ENCODE assay signal across 25 cellular contexts in genomic region chr6:1846611-1847010, GRCh38.
"Had no signal": no experiment of that assay in that cellular context is flagged by ENCODE, and none has a peak within 500 bp of the region (broad histone marks: within the 10 kb centered on the region; RNA-seq: fewer than 3 reads in every experiment).

No MANE protein-coding gene starts in this region.

- H3K4me1 ChIP-seq: colonic mucosa, esophagus muscularis mucosa, esophagus squamous epithelium, foreskin keratinocyte, gastrocnemius medialis, gastroesophageal sphincter had no signal

- H3K4me3 Mint-ChIP-seq: dendritic cell treated with granulocyte-macrophage colony-stimulating factor and Interleukin-4, amounts not matched to agents 40 ng/mL and 50 ng/mL, for 4 days; effector memory CD8-positive, alpha-beta T cell; endodermal cell had no signal

- H3K27ac ChIP-seq: colonic mucosa, coronary artery, dorsolateral prefrontal cortex, epithelial cell of prostate, esophagus muscularis mucosa, esophagus squamous epithelium, foreskin keratinocyte, gastrocnemius medialis, gastroesophageal sphincter, heart left ventricle, heart right ventricle had no signal

- DNase-seq: colonic mucosa; cortex of kidney; dermis blood vessel endothelial cell; dorsolateral prefrontal cortex; effector CD4-positive, alpha-beta T cell; effector CD8-positive, alpha-beta T cell; effector memory CD4-positive, alpha-beta T cell; effector memory CD8-positive, alpha-beta T cell; endodermal cell; erythroblast; esophagus squamous epithelium; foreskin fibroblast; foreskin keratinocyte; foreskin melanocyte; gastrocnemius medialis; glutamatergic neuron; head of caudate nucleus; heart left ventricle; heart right ventricle had no signal

- H3K27me3 ChIP-seq: colonic mucosa, dorsolateral prefrontal cortex, esophagus muscularis mucosa, esophagus squamous epithelium, foreskin keratinocyte, gastrocnemius medialis, gastroesophageal sphincter, heart left ventricle, heart right ventricle had no signal

- H3K9me3 Mint-ChIP-seq: dendritic cell treated with granulocyte-macrophage colony-stimulating factor and Interleukin-4, amounts not matched to agents 40 ng/mL and 50 ng/mL, for 4 days; effector memory CD8-positive, alpha-beta T cell had no signal

- H3K27ac Mint-ChIP-seq: dendritic cell treated with granulocyte-macrophage colony-stimulating factor and Interleukin-4, amounts not matched to agents 40 ng/mL and 50 ng/mL, for 4 days; effector memory CD8-positive, alpha-beta T cell; endodermal cell had no signal

- ATAC-seq: effector memory CD8-positive, alpha-beta T cell; esophagus mucosa; foreskin keratinocyte; gastrocnemius medialis; gastroesophageal sphincter; heart left ventricle; heart right ventricle had no signal

- H3K27me3 Mint-ChIP-seq: dendritic cell treated with granulocyte-macrophage colony-stimulating factor and Interleukin-4, amounts not matched to agents 40 ng/mL and 50 ng/mL, for 4 days; effector memory CD8-positive, alpha-beta T cell had no signal

- H3K9me3 ChIP-seq: colonic mucosa, esophagus muscularis mucosa, gastrocnemius medialis, gastroesophageal sphincter had no signal

- H3K36me3 ChIP-seq: colonic mucosa, esophagus muscularis mucosa, esophagus squamous epithelium, gastrocnemius medialis, gastroesophageal sphincter, heart left ventricle, heart right ventricle had no signal

- H3K4me1 Mint-ChIP-seq: endodermal cell had no signal

- H3K4me3 ChIP-seq: colonic mucosa, coronary artery, dorsolateral prefrontal cortex, esophagus muscularis mucosa, esophagus squamous epithelium, gastrocnemius medialis, gastroesophageal sphincter, heart left ventricle, heart right ventricle had no signal
